Comparison of ENCODE assay signal across 11 cellular contexts in the genomic region with DNA sequence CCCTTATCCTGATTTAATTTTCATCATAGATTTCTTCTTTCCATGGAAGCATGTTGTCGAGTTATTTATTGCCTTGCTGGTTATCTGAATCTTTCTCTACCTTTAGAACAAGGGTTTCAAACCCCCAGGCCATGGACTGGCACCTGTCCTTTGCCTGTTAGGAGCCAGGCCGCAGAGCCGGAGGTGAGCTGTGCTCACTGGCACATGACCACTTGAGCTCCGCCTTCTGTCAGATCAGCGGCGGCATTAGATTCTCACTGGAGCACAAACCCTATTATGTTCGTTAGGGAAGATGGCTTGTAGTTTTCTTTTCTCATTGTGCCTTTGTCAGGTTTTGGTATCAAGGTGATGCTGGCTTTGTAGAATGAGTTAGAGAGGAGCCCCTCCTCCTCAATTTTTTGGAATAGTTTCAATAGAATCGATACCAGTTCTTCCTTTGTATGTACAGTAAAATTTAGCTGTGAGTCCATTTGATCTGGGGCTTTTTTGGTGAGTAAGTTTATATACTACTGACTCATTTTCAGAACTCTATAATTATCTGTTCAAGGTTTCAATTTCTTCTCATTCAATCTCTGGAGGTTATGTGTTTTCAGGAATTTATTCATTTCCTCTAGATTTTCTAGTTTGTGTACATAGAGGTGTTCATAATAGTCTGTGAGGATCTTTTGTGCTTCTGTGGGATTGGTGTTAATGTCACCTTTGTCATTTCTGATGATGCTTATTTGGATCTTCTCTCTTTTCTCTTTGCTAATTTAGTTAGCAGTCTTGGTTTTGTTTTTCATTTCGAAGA.
DNase-seq lines count a peak whose midpoint lies in the region; ATAC-seq lines count a peak whose summit lies in the region.
"Had no signal": no experiment of that assay in that cellular context is flagged by ENCODE, and none has a peak within 500 bp of the region (broad histone marks: within the 10 kb centered on the region; RNA-seq: fewer than 3 reads in every experiment).

No MANE protein-coding gene starts in this region.

- no peak overlapping the region for H3K27ac ChIP-seq in GM23248
- H3K27ac ChIP-seq: prostate gland had no signal

- no peaks in the 10 kb centered on the region for H3K79me2 ChIP-seq in GM23248 (ENCODE audit: insufficient read depth)

- H3K4me1 ChIP-seq in GM23248 (ENCODE audit: insufficient read depth): no peaks in the 10 kb centered on the region
- H3K4me1 ChIP-seq: prostate gland had no signal

- H3K27me3 ChIP-seq in GM23248 (replicated peaks; ENCODE audit: insufficient read depth): no peaks in the 10 kb centered on the region

- intact Hi-C loops in Right ventricle myocardium superior (cut with DNase I): no loop called here

- H3F3A ChIP-seq in GM23248 (ENCODE audit: insufficient read depth): no peaks in the 10 kb centered on the region

- H3K4me3 ChIP-seq in GM23248: no peak overlapping the region
- H3K4me3 ChIP-seq: prostate gland had no signal

- H3K9ac ChIP-seq in GM23248: no peak overlapping the region

- H3K36me3 ChIP-seq in GM23248 (ENCODE audit: low read depth): no peaks in the 10 kb centered on the region
- H3K36me3 ChIP-seq: prostate gland had no signal

- no peaks in the 10 kb centered on the region for H3K9me2 ChIP-seq in GM23248 (ENCODE audit: insufficient read depth)

- ATAC-seq in GM18499 (IDR thresholded peaks at IDR 0.05; ENCODE audit: insufficient read depth, unreplicated experiment) (peak; percentile 95), GM19372 (IDR thresholded peaks at IDR 0.05; ENCODE audit: low read depth, unreplicated experiment) (peak; percentile 87), HG02642 (IDR thresholded peaks at IDR 0.05; ENCODE audit: poor library complexity, unreplicated experiment) (peak; percentile 85), HG03442 (IDR thresholded peaks at IDR 0.05; ENCODE audit: unreplicated experiment) (peak; percentile 96), Right ventricle myocardium superior (ENCODE audit: poor library complexity) (no peak)

- H3K4me2 ChIP-seq in GM23248 (ENCODE audit: unreplicated experiment): no peak overlapping the region

- H4K20me1 ChIP-seq in GM23248 (ENCODE audit: insufficient read depth): no peaks in the 10 kb centered on the region

- H2AFZ ChIP-seq in GM23248: no peak overlapping the region

- in situ Hi-C loops in GM23248 (cut with MboI): no loop called here

- DNase-seq in DMS79 (lab: John Stamatoyannopoulos, UW) (no peak), GM23248 (no peak), Right ventricle myocardium superior (no peak), superior temporal gyrus (ENCODE audit: extremely low spot score) (no peak)
- DNase-seq: immature natural killer cell, NCI-H446 had no signal

- H3K9me3 ChIP-seq in GM23248 (ENCODE audit: low read depth): no peaks in the 10 kb centered on the region
- H3K9me3 ChIP-seq: prostate gland had no signal

- 43% methylated on average over 9 of the region's 9 CpGs for WGBS in GM23248 (ENCODE audit: low coverage in 1 of 2, low lambda C conversion rate in 2 of 2, missing lambda C conversion rate in 2 of 2), 2 experiments
